8 cellular contexts compared by ENCODE assay signal in the genomic region with DNA sequence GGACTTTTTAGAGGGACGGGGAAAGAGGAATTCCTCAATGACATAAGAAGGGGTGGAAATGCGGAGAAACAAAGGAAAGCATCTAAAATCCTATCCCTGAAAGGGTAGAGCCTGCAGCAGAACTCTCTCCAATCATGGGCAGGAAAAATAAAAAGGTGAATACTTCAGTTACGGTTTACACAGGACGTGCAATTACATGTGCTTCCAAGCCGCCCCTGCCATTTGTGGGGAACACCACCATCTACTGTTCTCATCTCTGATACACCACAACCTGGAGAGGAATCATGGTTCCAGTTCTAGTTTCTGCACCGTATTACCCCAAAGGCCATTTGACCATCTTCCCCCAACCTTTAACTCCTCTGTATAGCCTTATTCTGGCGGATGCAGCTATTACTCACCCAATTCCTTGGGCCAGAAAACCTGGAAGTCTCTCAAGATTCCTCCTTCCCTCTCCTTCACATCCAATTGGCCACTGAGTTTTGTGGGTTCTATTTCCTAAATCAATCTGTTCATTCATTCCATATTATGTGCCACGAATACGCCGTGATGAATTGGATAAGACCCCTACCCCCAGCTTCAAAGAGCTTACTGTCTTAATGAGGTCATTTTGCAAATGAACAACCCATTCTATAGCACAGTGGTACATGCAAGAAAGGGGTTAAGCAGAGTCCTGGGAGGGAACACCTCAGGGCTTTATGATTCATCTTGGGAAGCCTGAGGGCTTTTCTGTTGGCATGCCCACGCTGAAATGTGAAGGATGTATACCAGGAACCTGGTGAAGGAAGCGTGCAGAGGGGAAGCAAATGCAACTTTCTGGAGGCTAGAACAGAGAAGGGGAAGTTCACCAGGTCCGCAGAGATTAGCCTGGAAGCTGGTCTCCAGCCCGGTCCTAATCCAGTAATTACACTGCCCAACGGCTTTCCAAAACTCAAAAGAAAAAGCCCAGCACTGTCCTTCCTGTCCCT. TPM values are rescaled to one million over a fixed set of nuclear protein-coding genes. Genes with fewer than 3 reads are reported as not detected.
DNase-seq lines count a peak whose midpoint lies in the region; ATAC-seq and TF ChIP-seq lines count a peak whose summit lies in the region.

No MANE protein-coding gene starts in this region.

- peak overlapping the region; percentile 70 for H3K4me3 Mint-ChIP-seq in activated T-helper 2 cell treated with anti-CD3 and anti-CD28 coated beads, Interferon-gamma antibody, Interleukin-2, Interleukin-4, amounts not matched to agents 10 μg/mL and 5 μg/mL and 100 μg/mL, durations not matched to agents 14 hours and 24 hours and 36 hours (ENCODE audit: low read depth)

- no peak for ATAC-seq in GM21515 (IDR thresholded peaks at IDR 0.05; ENCODE audit: unreplicated experiment)

- H3K27ac ChIP-seq in 22Rv1 (peak overlapping the region; percentile 84), RWPE1 (no peak overlapping the region)

- H3K27me3 Mint-ChIP-seq in activated T-helper 2 cell treated with anti-CD3 and anti-CD28 coated beads, Interferon-gamma antibody, Interleukin-2, Interleukin-4, amounts not matched to agents 10 μg/mL and 5 μg/mL and 100 μg/mL, durations not matched to agents 14 hours and 24 hours and 36 hours (ENCODE audit: low read depth) = peaks cover 25% of the 10 kb centered on the region

- DNase-seq in GM13977 (ENCODE audit: low spot score) = no peak
- no peak for DNase-seq in activated T-helper 2 cell treated with anti-CD3 and anti-CD28 coated beads, Interferon-gamma antibody, Interleukin-2, Interleukin-4, amounts not matched to agents 10 μg/mL and 5 μg/mL and 100 μg/mL, durations not matched to agents 14 hours and 24 hours and 36 hours (ENCODE audit: low spot score)
- peak; percentile 2 for DNase-seq in medulla oblongata (ENCODE audit: extremely low spot score)
- DNase-seq in NCI-H2227 treated with DMSO at 0.1 percent for 48 hours (lab: John Stamatoyannopoulos, UW) = no peak
- no peak for DNase-seq in SIG-M5 (lab: John Stamatoyannopoulos, UW)
- DNase-seq in RWPE1 (ENCODE audit: low spot score) = no peak

- CTCF ChIA-PET in RWPE1 (lab: Yijun Ruan, JAX) = interaction anchor here (0.7 to 0.9 kb wide), 2 partner anchors 64 to 257 kb away, joined by 3 read pairs; no protein-coding TSS in a partner anchor

- peak overlapping the region; percentile 62 for H3K27ac Mint-ChIP-seq in activated T-helper 2 cell treated with anti-CD3 and anti-CD28 coated beads, Interferon-gamma antibody, Interleukin-2, Interleukin-4, amounts not matched to agents 10 μg/mL and 5 μg/mL and 100 μg/mL, durations not matched to agents 14 hours and 24 hours and 36 hours

- peaks cover 8% of the 10 kb centered on the region for H3K36me3 Mint-ChIP-seq in activated T-helper 2 cell treated with anti-CD3 and anti-CD28 coated beads, Interferon-gamma antibody, Interleukin-2, Interleukin-4, amounts not matched to agents 10 μg/mL and 5 μg/mL and 100 μg/mL, durations not matched to agents 14 hours and 24 hours and 36 hours (ENCODE audit: low read depth)

- intact Hi-C loops in activated T-helper 2 cell treated with anti-CD3 and anti-CD28 coated beads, Interferon-gamma antibody, Interleukin-2, Interleukin-4, amounts not matched to agents 10 μg/mL and 5 μg/mL and 100 μg/mL, durations not matched to agents 14 hours and 24 hours and 36 hours (cut with micrococcal nuclease) = loop anchor here (10.0 kb wide), 1 partner anchor 642 kb away; a partner anchor contains a TSS

- H3K4me1 Mint-ChIP-seq in activated T-helper 2 cell treated with anti-CD3 and anti-CD28 coated beads, Interferon-gamma antibody, Interleukin-2, Interleukin-4, amounts not matched to agents 10 μg/mL and 5 μg/mL and 100 μg/mL, durations not matched to agents 14 hours and 24 hours and 36 hours (ENCODE audit: low read depth) = peaks cover 15% of the 10 kb centered on the region

- TF ChIP-seq CTCF in 22Rv1 (IDR thresholded peaks at IDR 0.05) = no peak
- peak; percentile 20 for TF ChIP-seq CTCF in GM13977 (IDR thresholded peaks at IDR 0.05; ENCODE audit: extremely low read depth, insufficient read depth, missing control alignments)
- no peak for TF ChIP-seq CTCF in RWPE1 (conservative IDR thresholded peaks at IDR 0.05; ENCODE audit: low read depth)

- POLR2A ChIA-PET in RWPE1 (lab: Yijun Ruan, JAX; ENCODE audit: low non-redundant PET) = interaction anchor here (0.6 kb wide), 1 partner anchor 221 kb away, joined by 3 read pairs; no protein-coding TSS in a partner anchor

- no peaks in the 10 kb centered on the region for H3K9me3 Mint-ChIP-seq in activated T-helper 2 cell treated with anti-CD3 and anti-CD28 coated beads, Interferon-gamma antibody, Interleukin-2, Interleukin-4, amounts not matched to agents 10 μg/mL and 5 μg/mL and 100 μg/mL, durations not matched to agents 14 hours and 24 hours and 36 hours

- in situ Hi-C loops in GM13977 (cut with MboI; ENCODE audit: low pct_unique_long_range_greater_than_20kb, low sequenced_read_pairs, unreplicated experiment) = loop anchor here (25.0 kb wide), 1 partner anchor 619 kb away; no protein-coding TSS in a partner anchor

RNA-seq across cellular contexts. Expression of a gene that starts 1.4 kb away (rescaled TPM):
- total RNA-seq in activated T-helper 2 cell treated with anti-CD3 and anti-CD28 coated beads, Interferon-gamma antibody, Interleukin-2, Interleukin-4, amounts not matched to agents 10 μg/mL and 5 μg/mL and 100 μg/mL, durations not matched to agents 14 hours and 24 hours and 36 hours = 32.5 and 37.6 TPM in 2 replicates
